In the genomic region with DNA sequence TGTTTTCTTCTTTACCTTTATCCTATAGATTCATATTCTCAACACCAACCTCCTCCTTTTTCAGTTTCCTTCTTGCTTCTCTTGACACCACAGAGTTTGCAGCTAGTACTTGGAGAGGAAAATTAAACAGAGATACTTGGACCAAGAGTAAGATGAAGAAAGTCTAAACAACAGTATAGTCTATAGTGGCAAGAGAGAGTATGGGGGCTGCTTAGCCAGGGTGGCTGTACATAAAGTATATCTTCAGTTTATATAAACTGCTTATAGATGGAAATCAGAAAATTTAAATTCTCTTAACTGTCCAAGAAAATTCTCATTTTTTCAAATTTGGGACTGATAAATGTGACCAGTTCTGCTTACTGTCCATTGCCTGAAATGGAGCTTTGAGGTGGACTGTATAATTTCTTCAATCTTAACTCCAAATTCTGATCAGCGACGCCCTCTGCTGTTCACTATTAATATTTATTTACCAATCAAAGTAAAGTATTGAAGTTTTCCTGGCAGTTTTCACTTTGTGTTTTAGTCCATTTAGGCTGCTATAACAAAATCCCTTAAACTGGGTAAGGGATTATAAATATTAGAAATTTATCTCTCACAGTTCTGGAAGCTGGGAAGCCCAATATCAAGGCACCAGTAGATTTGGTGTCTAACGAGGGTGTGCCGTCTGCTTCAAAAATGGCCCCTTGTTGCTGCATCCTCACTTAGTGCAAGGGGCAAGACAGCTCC, we compare ENCODE assay signal across 8 cellular contexts. TPM values are rescaled to one million over a fixed set of nuclear protein-coding genes. Genes with fewer than 3 reads are reported as not detected.
DNase-seq lines count a peak whose midpoint lies in the region; ATAC-seq, FAIRE-seq and TF ChIP-seq lines count a peak whose summit lies in the region.

No MANE protein-coding gene starts in this region.

- no peak overlapping the region for H3K27ac ChIP-seq in astrocyte (ENCODE audit: low read depth, low read length)
- no peak overlapping the region for H3K27ac ChIP-seq in thoracic aorta

- no peak overlapping the region for H3K4me3 ChIP-seq in astrocyte (ENCODE audit: insufficient read depth, low read depth, low read length)
- H3K4me3 ChIP-seq in thoracic aorta = no peak overlapping the region

- no peaks in the 10 kb centered on the region for H4K20me1 ChIP-seq in astrocyte (ENCODE audit: insufficient read depth, low read length)

- H3K4me1 ChIP-seq in astrocyte (ENCODE audit: insufficient read depth, low read length) = no peaks in the 10 kb centered on the region
- H3K4me1 ChIP-seq in thoracic aorta (ENCODE audit: control insufficient read depth in 1 of 2, low read depth in 2 of 2) = no peaks in the 10 kb centered on the region

- no peaks in the 10 kb centered on the region for H3K9me3 ChIP-seq in astrocyte (ENCODE audit: insufficient read depth, low read depth, low read length)
- no peaks in the 10 kb centered on the region for H3K9me3 ChIP-seq in thoracic aorta

- no peaks in the 10 kb centered on the region for H3K36me3 Mint-ChIP-seq in astrocyte (ENCODE audit: low read depth, unreplicated experiment)
- H3K36me3 Mint-ChIP-seq in activated naive CD4-positive, alpha-beta T cell treated with anti-CD3 and anti-CD28 coated beads, Interleukin-2, amount 10 ng/mL, durations not matched to agents 7 days and 5 days = peaks cover 23% of the 10 kb centered on the region

- CTCF ChIA-PET in activated naive CD4-positive, alpha-beta T cell treated with anti-CD3 and anti-CD28 coated beads, Interleukin-2, amount 10 ng/mL, durations not matched to agents 7 days and 5 days (lab: Charles Lee) = interaction anchor here (0.8 to 3.4 kb wide), 13 partner anchors 10 to 259 kb away, joined by 3 to 17 read pairs (median 4); a partner anchor contains a TSS

- H3K4me2 ChIP-seq in astrocyte (ENCODE audit: low read length) = no peak overlapping the region

- TF ChIP-seq CTCF in astrocyte (IDR thresholded peaks at IDR 0.05; ENCODE audit: insufficient read depth, low read depth, low read length) (peak; percentile 42), thoracic aorta (IDR thresholded peaks at IDR 0.05) (peak; percentile 60)

- no peak overlapping the region for H3K9ac ChIP-seq in astrocyte (ENCODE audit: low read length)

- peak; percentile 49 for DNase-seq in ACHN
- DNase-seq in NCI-H2171 (lab: John Stamatoyannopoulos, UW) = peak; percentile 1
- DNase-seq in astrocyte (ENCODE audit: low read depth) = no peak
- DNase-seq in inferior parietal cortex (ENCODE audit: extremely low spot score) = peak; percentile 72
- no peak for DNase-seq in thoracic aorta (ENCODE audit: low spot score)
- DNase-seq in activated naive CD4-positive, alpha-beta T cell treated with anti-CD3 and anti-CD28 coated beads, Interleukin-2, amount 10 ng/mL, durations not matched to agents 7 days and 5 days = no peak
- DNase-seq in stimulated activated naive CD8-positive, alpha-beta T cell treated with anti-CD3 and anti-CD28 coated beads, Interleukin-15, amount 100 ng/mL, for 72 hours = no peak

- no peak overlapping the region for H2AFZ ChIP-seq in astrocyte (ENCODE audit: low read depth, low read length)

- H3K27me3 Mint-ChIP-seq in astrocyte (ENCODE audit: low read depth, unreplicated experiment) = no peaks in the 10 kb centered on the region
- H3K27me3 Mint-ChIP-seq in activated naive CD4-positive, alpha-beta T cell treated with anti-CD3 and anti-CD28 coated beads, Interleukin-2, amount 10 ng/mL, durations not matched to agents 7 days and 5 days = no peaks in the 10 kb centered on the region
- H3K27me3 Mint-ChIP-seq in stimulated activated naive CD8-positive, alpha-beta T cell treated with anti-CD3 and anti-CD28 coated beads, Interleukin-15, amount 100 ng/mL, for 72 hours = no peaks in the 10 kb centered on the region

- no peaks in the 10 kb centered on the region for H3K9me3 Mint-ChIP-seq in astrocyte (ENCODE audit: unreplicated experiment)
- H3K9me3 Mint-ChIP-seq in activated naive CD4-positive, alpha-beta T cell treated with anti-CD3 and anti-CD28 coated beads, Interleukin-2, amount 10 ng/mL, durations not matched to agents 7 days and 5 days = peaks cover 2% of the 10 kb centered on the region
- H3K9me3 Mint-ChIP-seq in stimulated activated naive CD8-positive, alpha-beta T cell treated with anti-CD3 and anti-CD28 coated beads, Interleukin-15, amount 100 ng/mL, for 72 hours = no peaks in the 10 kb centered on the region

- ATAC-seq in thoracic aorta (ENCODE audit: insufficient number of reproducible peaks, low FRiP score, low read depth) = no peak
- no peak for ATAC-seq in stimulated activated naive CD8-positive, alpha-beta T cell treated with anti-CD3 and anti-CD28 coated beads, Interleukin-15, amount 100 ng/mL, for 72 hours

- peaks cover 1% of the 10 kb centered on the region for H3K4me1 Mint-ChIP-seq in astrocyte (ENCODE audit: low read depth, unreplicated experiment)
- H3K4me1 Mint-ChIP-seq in activated naive CD4-positive, alpha-beta T cell treated with anti-CD3 and anti-CD28 coated beads, Interleukin-2, amount 10 ng/mL, durations not matched to agents 7 days and 5 days = peaks cover 2% of the 10 kb centered on the region
- H3K4me1 Mint-ChIP-seq in stimulated activated naive CD8-positive, alpha-beta T cell treated with anti-CD3 and anti-CD28 coated beads, Interleukin-15, amount 100 ng/mL, for 72 hours = no peaks in the 10 kb centered on the region

- H3K27me3 ChIP-seq in astrocyte (ENCODE audit: insufficient read depth, low read length) (no peaks in the 10 kb centered on the region), thoracic aorta (replicated peaks; ENCODE audit: insufficient read depth) (no peaks in the 10 kb centered on the region)

- H3K27ac Mint-ChIP-seq in astrocyte (ENCODE audit: unreplicated experiment) = no peak overlapping the region
- no peak overlapping the region for H3K27ac Mint-ChIP-seq in activated naive CD4-positive, alpha-beta T cell treated with anti-CD3 and anti-CD28 coated beads, Interleukin-2, amount 10 ng/mL, durations not matched to agents 7 days and 5 days
- H3K27ac Mint-ChIP-seq in stimulated activated naive CD8-positive, alpha-beta T cell treated with anti-CD3 and anti-CD28 coated beads, Interleukin-15, amount 100 ng/mL, for 72 hours = no peak overlapping the region

- FAIRE-seq in G401.6 (lab: Jason Lieb, UNC) (peak; percentile 79), astrocyte (lab: Jason Lieb, UNC) (peak; percentile 55)

- in situ Hi-C loops in ACHN (cut with HindIII; ENCODE audit: low pct_ligation_motif_present, low pct_unique_long_range_greater_than_20kb, low sequenced_read_pairs) = no loop called here

- H3K4me3 Mint-ChIP-seq in astrocyte (ENCODE audit: unreplicated experiment) = no peak overlapping the region
- H3K4me3 Mint-ChIP-seq in activated naive CD4-positive, alpha-beta T cell treated with anti-CD3 and anti-CD28 coated beads, Interleukin-2, amount 10 ng/mL, durations not matched to agents 7 days and 5 days = no peak overlapping the region
- H3K4me3 Mint-ChIP-seq in stimulated activated naive CD8-positive, alpha-beta T cell treated with anti-CD3 and anti-CD28 coated beads, Interleukin-15, amount 100 ng/mL, for 72 hours = no peak overlapping the region

- no peaks in the 10 kb centered on the region for H3K79me2 ChIP-seq in astrocyte (ENCODE audit: insufficient read depth, low read length)

- H3K36me3 ChIP-seq in astrocyte (ENCODE audit: insufficient read depth, low read length) (no peaks in the 10 kb centered on the region), thoracic aorta (no peaks in the 10 kb centered on the region)

RNA-seq across cellular contexts. Expression of a gene that starts 14.8 kb away (rescaled TPM):
- total RNA-seq in astrocyte = 3.9 and 4.1 TPM in 2 replicates
- 10 to 100 TPM in 1 of 2 donors, 1 to 10 TPM in 1; 6.8 to 13.0 TPM for total RNA-seq in thoracic aorta

Comparison
In these comparisons a context has a peak if more than half of its experiments do, and no peak if none do; other contexts are left out.
1. DNase-seq: peak in ACHN (single experiment), NCI-H2171 (single experiment) and inferior parietal cortex (single experiment); none in astrocyte (single experiment), thoracic aorta (single experiment), activated naive CD4-positive, alpha-beta T cell treated with anti-CD3 and anti-CD28 coated beads, Interleukin-2, amount 10 ng/mL, durations not matched to agents 7 days and 5 days (single experiment) and stimulated activated naive CD8-positive, alpha-beta T cell treated with anti-CD3 and anti-CD28 coated beads, Interleukin-15, amount 100 ng/mL, for 72 hours (0 of 2).